In genomic region chr15:30905821-30906220, GRCh38 we compare ENCODE assay signal across 17 cellular contexts. TPM values are rescaled to one million over a fixed set of nuclear protein-coding genes. Genes with fewer than 3 reads are reported as not detected.
A peak's percentile ranks its signal among the peaks of the same experiment; 100 is the strongest.
DNase-seq lines count a peak whose midpoint lies in the region; TF ChIP-seq lines count a peak whose summit lies in the region.
"Had no signal": no experiment of that assay in that cellular context is flagged by ENCODE, and none has a peak within 500 bp of the region (broad histone marks: within the 10 kb centered on the region; RNA-seq: fewer than 3 reads in every experiment).

No MANE protein-coding gene starts in this region.

- peaks cover 30% of the 10 kb centered on the region for H3K36me3 Mint-ChIP-seq in nephron (ENCODE audit: low read depth)

- no peak overlapping the region for H2AFZ ChIP-seq in Loucy (ENCODE audit: low read length)
- no peak overlapping the region for H2AFZ ChIP-seq in fibroblast of lung (ENCODE audit: low read length)

- H3K4me3 ChIP-seq in BLaER1 treated with 17β-estradiol and CSF1 and Interleukin-3, amounts not matched to agents 10 nM and 100 nM: no peak overlapping the region
- H3K4me3 ChIP-seq in Loucy (ENCODE audit: low read length, poor library complexity, severe bottlenecking): no peak overlapping the region
- H3K4me3 ChIP-seq in fibroblast of lung (replicated peaks in 1 of 4; ENCODE audit: control extremely low read depth in 1 of 4, insufficient read depth in 1 of 4, low read depth in 3 of 4, low read length in 4 of 4): no peak overlapping the region
- H3K4me3 ChIP-seq in lower leg skin (ENCODE audit: low read depth, poor library complexity, severe bottlenecking): no peak overlapping the region
- H3K4me3 ChIP-seq: lung had no signal

- no peaks in the 10 kb centered on the region for H3K9me2 ChIP-seq in Loucy (replicated peaks; ENCODE audit: low read depth, low read length)

- no peaks in the 10 kb centered on the region for H3K27me3 ChIP-seq in BLaER1 treated with 17β-estradiol and CSF1 and Interleukin-3, amounts not matched to agents 10 nM and 100 nM
- no peaks in the 10 kb centered on the region for H3K27me3 ChIP-seq in Loucy (ENCODE audit: insufficient read depth, low read length, poor library complexity, severe bottlenecking)
- H3K27me3 ChIP-seq in fibroblast of lung (ENCODE audit: control insufficient read depth, insufficient read depth, low read length): no peaks in the 10 kb centered on the region

- H3K9me3 Mint-ChIP-seq in nephron: no peaks in the 10 kb centered on the region
- H3K9me3 Mint-ChIP-seq: activated naive CD4-positive, alpha-beta T cell treated with anti-CD3 and anti-CD28 coated beads, Interleukin-2, amount 50 U/mL, for 24 hours; dendritic cell treated with granulocyte-macrophage colony-stimulating factor and Interleukin-4, amounts not matched to agents 40 ng/mL and 50 ng/mL, for 4 days had no signal

- no peaks in the 10 kb centered on the region for H4K20me1 ChIP-seq in BLaER1 treated with 17β-estradiol and CSF1 and Interleukin-3, amounts not matched to agents 10 nM and 100 nM
- no peaks in the 10 kb centered on the region for H4K20me1 ChIP-seq in Loucy (ENCODE audit: insufficient read depth, low read length, poor library complexity, severe bottlenecking)
- H4K20me1 ChIP-seq in fibroblast of lung (ENCODE audit: control insufficient read depth, extremely low read depth, insufficient read depth, low read length): no peaks in the 10 kb centered on the region

- no peak overlapping the region for H3K27ac ChIP-seq in BLaER1 treated with 17β-estradiol and CSF1 and Interleukin-3, amounts not matched to agents 10 nM and 100 nM
- no peak overlapping the region for H3K27ac ChIP-seq in fibroblast of lung (ENCODE audit: insufficient read depth, low read length)
- H3K27ac ChIP-seq: HL-60 had no signal

- H3K9ac ChIP-seq in BLaER1 treated with 17β-estradiol and CSF1 and Interleukin-3, amounts not matched to agents 10 nM and 100 nM: no peak overlapping the region
- peak overlapping the region; percentile 2 for H3K9ac ChIP-seq in Loucy (ENCODE audit: low read depth, low read length, poor library complexity, severe bottlenecking)
- no peak overlapping the region for H3K9ac ChIP-seq in fibroblast of lung (ENCODE audit: insufficient read depth, low read length)

- intact Hi-C loops in lower leg skin (cut with DNase I; ENCODE audit: low total_unique reads): no loop called here

- peaks cover 30% of the 10 kb centered on the region for H3K4me1 Mint-ChIP-seq in nephron

- 47 to 54% methylated on average over 5 of the region's 5 CpGs for WGBS in lower leg skin, 2 donors

- TF ChIP-seq CTCF in Loucy (conservative IDR thresholded peaks at IDR 0.05; ENCODE audit: low read length) (no peak), fibroblast of lung (conservative IDR thresholded peaks at IDR 0.05 in 1 of 2, IDR thresholded peaks at IDR 0.05 in 1 of 2; ENCODE audit: low read depth in 1 of 2, low read length in 2 of 2) (peak; percentile 30 to 37), nephron (IDR thresholded peaks at IDR 0.05; ENCODE audit: unreplicated experiment in 3 of 3) (peak in 1 of 3 experiments; percentile 8), lower leg skin (IDR thresholded peaks at IDR 0.05) (no peak)

- no peak for TF ChIP-seq POLR2A in lower leg skin (IDR thresholded peaks at IDR 0.05)

- no peak for DNase-seq in fibroblast of lung (ENCODE audit: low read depth in 2 of 2)
- no peak for DNase-seq in NCI-H1694 treated with DMSO at 0.1 percent for 48 hours (lab: John Stamatoyannopoulos, UW)
- no peak for DNase-seq in NCI-H524 treated with DMSO at 0.1 percent for 48 hours (lab: John Stamatoyannopoulos, UW)
- DNase-seq in NCI-H345 treated with DMSO at 0.1 percent for 48 hours (lab: John Stamatoyannopoulos, UW; ENCODE audit: unreplicated experiment): no peak
- DNase-seq in lower leg skin (ENCODE audit: low spot score in 2 of 2): no peak
- DNase-seq: COR-L47; NCI-H1092 treated with DMSO at 0.1 percent for 48 hours; NCI-H526 treated with DMSO at 0.1 percent for 48 hours; stimulated activated CD4-positive, alpha-beta T cell treated with anti-CD3 and anti-CD28 coated beads, Interleukin-4, amount 100 ng/mL, for 24 hours; stimulated activated naive CD8-positive, alpha-beta T cell treated with anti-CD3 and anti-CD28 coated beads, Interleukin-15, Interleukin-2, amounts not matched to agents 100 U/mL and 50 U/mL, for 24 hours had no signal

- H3K36me3 ChIP-seq in BLaER1 treated with 17β-estradiol and CSF1 and Interleukin-3, amounts not matched to agents 10 nM and 100 nM: peaks cover 12 to 33% (median 23%) of the 10 kb centered on the region in 11 experiments; a peak in 21 of 22 replicates
- H3K36me3 ChIP-seq in Loucy (ENCODE audit: insufficient read depth, low read length) (peaks cover 15% of the 10 kb centered on the region), fibroblast of lung (ENCODE audit: control insufficient read depth, insufficient read depth, low read length) (peaks cover 3% of the 10 kb centered on the region)

- peak overlapping the region in 1 of 3 experiments; percentile 41 for H3K27ac Mint-ChIP-seq in nephron
- H3K27ac Mint-ChIP-seq: activated naive CD4-positive, alpha-beta T cell treated with anti-CD3 and anti-CD28 coated beads, Interleukin-2, amount 50 U/mL, for 24 hours; dendritic cell treated with granulocyte-macrophage colony-stimulating factor and Interleukin-4, amounts not matched to agents 40 ng/mL and 50 ng/mL, for 4 days had no signal

- H3K9me3 ChIP-seq in BLaER1 treated with 17β-estradiol and CSF1 and Interleukin-3, amounts not matched to agents 10 nM and 100 nM (replicated peaks in 1 of 11): no peaks in the 10 kb centered on the region
- H3K9me3 ChIP-seq in Loucy (ENCODE audit: insufficient read depth, low read depth, low read length): no peaks in the 10 kb centered on the region
- no peaks in the 10 kb centered on the region for H3K9me3 ChIP-seq in fibroblast of lung (ENCODE audit: control insufficient read depth, insufficient read depth, low read depth, low read length)

- peaks cover 20 to 41% (median 32%) of the 10 kb centered on the region in 10 experiments for H3K4me1 ChIP-seq in BLaER1 treated with 17β-estradiol and CSF1 and Interleukin-3, amounts not matched to agents 10 nM and 100 nM
- H3K4me1 ChIP-seq in Loucy (ENCODE audit: insufficient read depth, low read length, poor library complexity, severe bottlenecking) (peaks cover 28% of the 10 kb centered on the region), fibroblast of lung (ENCODE audit: control insufficient read depth, extremely low read depth, insufficient read depth, low read length) (no peaks in the 10 kb centered on the region)

- peak overlapping the region in 7 of 11 experiments; percentile 4 to 98 (median 10); a peak in 9 of 22 replicates for H3K4me2 ChIP-seq in BLaER1 treated with 17β-estradiol and CSF1 and Interleukin-3, amounts not matched to agents 10 nM and 100 nM
- H3K4me2 ChIP-seq in Loucy (ENCODE audit: low read depth, low read length, poor library complexity, severe bottlenecking) (peak overlapping the region; percentile 36), fibroblast of lung (ENCODE audit: extremely low read depth, insufficient read depth, low read length) (no peak overlapping the region)

- peak overlapping the region; percentile 47 to 95 (median 78) for H3K4me3 Mint-ChIP-seq in nephron
- H3K4me3 Mint-ChIP-seq: dendritic cell treated with granulocyte-macrophage colony-stimulating factor and Interleukin-4, amounts not matched to agents 40 ng/mL and 50 ng/mL, for 4 days had no signal

- peaks cover 10% of the 10 kb centered on the region for H3K79me2 ChIP-seq in Loucy (ENCODE audit: insufficient read depth, low read length)
- no peaks in the 10 kb centered on the region for H3K79me2 ChIP-seq in fibroblast of lung (ENCODE audit: control insufficient read depth, insufficient read depth, low read length)

- H3F3A ChIP-seq in Loucy (ENCODE audit: low read depth): 0 out of 2 replicates have a peak, but pooled peaks cover 2% of the 10 kb centered on the region

- no peaks in the 10 kb centered on the region for H3K27me3 Mint-ChIP-seq in nephron (ENCODE audit: low read depth)
- H3K27me3 Mint-ChIP-seq: dendritic cell treated with granulocyte-macrophage colony-stimulating factor and Interleukin-4, amounts not matched to agents 40 ng/mL and 50 ng/mL, for 4 days had no signal

RNA-seq across cellular contexts. Expression of gene FAN1, which starts 2.1 kb away (rescaled TPM):
- total RNA-seq in fibroblast of lung: 20.5 and 25.1 TPM in 2 replicates
- 7.1 and 8.9 TPM in 2 replicates for polyA plus RNA-seq in fibroblast of lung
- polyA plus RNA-seq in fibroblast of lung (2012): 6.3 and 8.6 TPM in 2 replicates
- 4.0 and 6.2 TPM in 2 replicates for polyA minus RNA-seq in fibroblast of lung (ENCODE audit: low replicate concordance)
- 10 to 100 TPM; 11.7 to 19.4 (median 17.6) TPM for total RNA-seq in lower leg skin

Comparison
In these comparisons a context has a peak if more than half of its experiments do, and no peak if none do; other contexts are left out.
1. CTCF ChIP-seq: peak in fibroblast of lung (2 of 2); none in Loucy (single experiment) and lower leg skin (0 of 3).